In the genomic region with DNA sequence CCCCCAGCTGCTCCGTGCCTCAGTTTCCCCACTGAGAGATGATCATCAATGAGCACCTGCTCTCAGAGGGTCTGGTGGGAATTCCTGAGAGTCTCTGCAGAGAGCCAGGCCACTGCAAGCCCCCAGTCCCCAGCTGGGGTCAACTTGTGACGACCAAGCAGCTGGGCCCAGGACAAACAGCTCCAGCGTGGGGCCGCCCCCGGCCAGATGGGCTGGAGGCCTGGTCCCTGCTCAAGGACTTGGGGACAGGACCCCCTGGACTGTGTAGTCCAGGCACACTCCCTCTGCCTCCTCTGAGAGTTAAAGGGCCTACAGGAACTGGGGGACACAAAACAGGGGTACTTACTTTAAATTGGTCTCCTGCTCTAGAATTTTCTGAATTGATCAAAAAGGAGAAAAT, we compare ENCODE assay signal across 39 cellular contexts. TPM values are rescaled to one million over a fixed set of nuclear protein-coding genes. Genes with fewer than 3 reads are reported as not detected.
"Had no signal": no experiment of that assay in that cellular context is flagged by ENCODE, and none has a peak within 500 bp of the region (broad histone marks: within the 10 kb centered on the region; RNA-seq: fewer than 3 reads in every experiment).

No MANE protein-coding gene starts in this region.

- DNase-seq: Karpas-422, Kasumi-1, MG63, MM.1S, MV-4-11, NCI-H1048, NCI-H1092, NCI-H1092 treated with DMSO at 0.1 percent for 48 hours, NCI-H1105, NCI-H1105 treated with DMSO at 0.1 percent for 48 hours, NCI-H1417, NCI-H1417 treated with DMSO at 0.1 percent for 48 hours, NCI-H1436, NCI-H1436 treated with DMSO at 0.1 percent for 48 hours, NCI-H146, NCI-H1694, NCI-H1694 treated with DMSO at 0.1 percent for 48 hours, NCI-H187, NCI-H187 treated with DMSO at 0.1 percent for 48 hours, NCI-H1930, NCI-H2029, NCI-H2029 treated with DMSO at 0.1 percent for 48 hours, NCI-H2081, NCI-H2081 treated with DMSO at 0.1 percent for 48 hours, NCI-H2107, NCI-H2171, NCI-H2171 treated with DMSO at 0.1 percent for 48 hours, NCI-H2227 treated with DMSO at 0.1 percent for 48 hours, NCI-H226, NCI-H345, NCI-H446, NCI-H446 treated with DMSO at 0.1 percent for 48 hours, NCI-H510A, NCI-H510A treated with DMSO at 0.1 percent for 48 hours, NCI-H524 had no signal

- H3K4me3 ChIP-seq: MG63 had no signal

- H3K36me3 ChIP-seq: MG63 had no signal

- H3K9me3 ChIP-seq: MG63 had no signal

- H3K27me3 ChIP-seq: MG63 had no signal

RNA-seq across cellular contexts. Expression of a gene that starts 16.6 kb away (rescaled TPM):
- total RNA-seq: M059J had no signal

RNA-seq across cellular contexts. Expression of a gene that starts 17.3 kb away (rescaled TPM):
- total RNA-seq: LHCN-M2, M059J, MCF 10A, NCI-H460 had no signal
